Comparison of ENCODE assay signal across 22 cellular contexts in genomic region chr22:47681766-47682165, GRCh38.
"Had no signal": no experiment of that assay in that cellular context is flagged by ENCODE, and none has a peak within 500 bp of the region (broad histone marks: within the 10 kb centered on the region; RNA-seq: fewer than 3 reads in every experiment).

No MANE protein-coding gene starts in this region.

- H3K4me1 ChIP-seq: parathyroid adenoma, stomach, thyroid gland, uterus had no signal

- H2AFZ ChIP-seq: parathyroid adenoma had no signal

- DNase-seq: cerebellar nuclear complex; cortex of kidney; effector memory CD8-positive, alpha-beta T cell; erythroblast; mucosa of descending colon; naive B cell; nephron progenitor cell; occipital lobe; stimulated activated CD4-positive, alpha-beta T cell treated with anti-CD3 and anti-CD28 coated beads, Interleukin-12 subunit alpha, Interleukin-12 subunit beta, amount 100 ng/mL, for 4 hours; stimulated activated CD4-positive, alpha-beta T cell treated with anti-CD3 and anti-CD28 coated beads, Interleukin-1b, Interleukin-23, amount 100 ng/mL, for 48 hours; stimulated activated CD4-positive, alpha-beta T cell treated with anti-CD3 and anti-CD28 coated beads, Interleukin-4, amount 100 ng/mL, for 1 hour; stimulated activated CD8-positive, alpha-beta memory T cell treated with anti-CD3 and anti-CD28 coated beads, Interleukin-4, amount 100 ng/mL, for 48 hours; stimulated activated naive CD4-positive, alpha-beta T cell treated with Interleukin-2 at 50 U/mL for 16 hours; stomach; thyroid gland; trophoblast cell; uterus had no signal

- H3K27ac ChIP-seq: parathyroid adenoma, stomach, thyroid gland, uterus had no signal

- H3K36me3 ChIP-seq: stomach, thyroid gland, uterus had no signal

- H3K9ac ChIP-seq: parathyroid adenoma had no signal

- ATAC-seq: effector memory CD8-positive, alpha-beta T cell; left lobe of liver; mucosa of descending colon; sciatic nerve had no signal

- H3K27me3 ChIP-seq: thyroid gland, uterus had no signal

- H3K4me2 ChIP-seq: smooth muscle cell had no signal

- H3K9me3 ChIP-seq: thyroid gland, uterus had no signal

- H3K4me3 ChIP-seq: lung, mucosa of descending colon, smooth muscle cell, stomach, thyroid gland, uterus had no signal
